32 cellular contexts compared by ENCODE assay signal in the genomic region with DNA sequence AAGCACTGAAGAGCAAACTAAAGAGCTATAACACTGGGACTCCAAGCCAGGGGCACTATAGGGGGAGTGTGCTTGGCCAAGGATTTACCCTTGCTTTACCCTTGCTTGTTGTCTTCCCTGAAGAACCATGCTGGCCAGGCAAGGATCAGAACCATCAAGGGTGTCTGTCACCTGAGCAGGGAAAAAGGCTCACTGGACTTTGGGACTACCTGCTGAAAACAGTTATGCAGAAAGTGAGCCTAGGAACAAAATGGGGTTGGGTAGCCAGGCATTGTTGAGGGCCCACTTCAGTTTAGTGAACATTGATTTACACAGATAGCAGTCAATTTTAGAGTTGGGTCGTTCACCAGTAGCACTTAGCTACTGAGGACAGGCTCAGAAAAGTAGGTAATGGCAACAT. TPM values are rescaled to one million over a fixed set of nuclear protein-coding genes. Genes with fewer than 3 reads are reported as not detected.
"Had no signal": no experiment of that assay in that cellular context is flagged by ENCODE, and none has a peak within 500 bp of the region (broad histone marks: within the 10 kb centered on the region; RNA-seq: fewer than 3 reads in every experiment).

No MANE protein-coding gene starts in this region.

- H3K4me1 ChIP-seq: esophagus squamous epithelium, gastroesophageal sphincter had no signal

- H3K9me3 ChIP-seq: esophagus squamous epithelium had no signal

- H3K4me3 ChIP-seq: coronary artery, dorsolateral prefrontal cortex, esophagus squamous epithelium, gastroesophageal sphincter had no signal

- H3K27ac ChIP-seq: brain microvascular endothelial cell, coronary artery, dorsolateral prefrontal cortex, esophagus squamous epithelium, gastroesophageal sphincter, WERI-Rb-1 had no signal

- H3K27ac Mint-ChIP-seq: activated B cell treated with CpG ODN at 0.5 μM for 24 hours; activated CD8-positive, alpha-beta T cell treated with anti-CD3 and anti-CD28 coated beads for 36 hours; activated naive CD8-positive, alpha-beta T cell; activated T-helper 17 cell treated with anti-CD3 and anti-CD28 coated beads, Interleukin-2, amount 50 U/mL, for 72 hours; dendritic cell treated with granulocyte-macrophage colony-stimulating factor and Interleukin-4, amounts not matched to agents 40 ng/mL and 50 ng/mL, for 4 days; endodermal cell; T-helper 17 cell; T-helper 2 cell treated with Interferon-gamma antibody and Interleukin-4, amounts not matched to agents 5 μg/mL and 100 μg/mL, for 36 hours had no signal

- H3K36me3 Mint-ChIP-seq: activated naive CD8-positive, alpha-beta T cell had no signal

- DNase-seq: activated B cell treated with CpG ODN at 0.5 μM for 24 hours; activated CD4-positive, alpha-beta T cell treated with anti-CD3 and anti-CD28 coated beads for 48 hours; activated CD4-positive, alpha-beta T cell treated with anti-CD3 and anti-CD28 coated beads, Interleukin-2, amount 50 U/mL, for 1 hour; activated CD4-positive, alpha-beta T cell treated with anti-CD3 and anti-CD28 coated beads, Interleukin-2, amount 50 U/mL, for 48 hours; activated CD8-positive, alpha-beta memory T cell treated with anti-CD3 and anti-CD28 coated beads for 24 hours; activated CD8-positive, alpha-beta T cell treated with anti-CD3 and anti-CD28 coated beads for 36 hours; activated effector memory CD4-positive, alpha-beta T cell treated with Interleukin-2 at 50 U/mL for 16 hours; activated gamma-delta T cell treated with Interleukin-2 at 50 U/mL for 16 hours; activated naive CD4-positive, alpha-beta T cell treated with anti-CD3 and anti-CD28 coated beads, Interleukin-2, amount 50 U/mL, for 16 hours; activated naive CD4-positive, alpha-beta T cell treated with Interleukin-2 at 50 U/mL for 16 hours; activated T-cell treated with anti-CD3 and anti-CD28 coated beads, Interleukin-2, amount 50 U/mL, for 4 hours; amniotic stem cell; anterior cingulate cortex; brain microvascular endothelial cell; caudate nucleus; cerebellar nuclear complex; dorsolateral prefrontal cortex; effector memory CD4-positive, alpha-beta T cell; endodermal cell; erythroblast; esophagus squamous epithelium; foreskin melanocyte; T-helper 1 cell; T-helper 17 cell; T1000; WERI-Rb-1 had no signal

- H3K27me3 ChIP-seq: brain microvascular endothelial cell, dorsolateral prefrontal cortex, esophagus squamous epithelium, gastroesophageal sphincter had no signal

- H3K4me3 Mint-ChIP-seq: activated B cell treated with CpG ODN at 0.5 μM for 24 hours; activated CD8-positive, alpha-beta T cell treated with anti-CD3 and anti-CD28 coated beads for 36 hours; activated naive CD8-positive, alpha-beta T cell; activated T-cell treated with anti-CD3 and anti-CD28 coated beads, Interleukin-2, amount 50 U/mL, for 4 hours; activated T-helper 17 cell treated with anti-CD3 and anti-CD28 coated beads, Interleukin-2, amount 50 U/mL, for 72 hours; dendritic cell treated with granulocyte-macrophage colony-stimulating factor and Interleukin-4, amounts not matched to agents 40 ng/mL and 50 ng/mL, for 4 days; endodermal cell; T-helper 17 cell; T-helper 2 cell treated with Interferon-gamma antibody and Interleukin-4, amounts not matched to agents 5 μg/mL and 100 μg/mL, for 36 hours had no signal

- H3K9me3 Mint-ChIP-seq: activated T-helper 17 cell treated with anti-CD3 and anti-CD28 coated beads, Interleukin-2, amount 50 U/mL, for 72 hours; T-helper 2 cell treated with Interferon-gamma antibody and Interleukin-4, amounts not matched to agents 5 μg/mL and 100 μg/mL, for 36 hours had no signal

- H3K36me3 ChIP-seq: brain microvascular endothelial cell, esophagus squamous epithelium, gastroesophageal sphincter, WERI-Rb-1 had no signal

- H3K4me1 Mint-ChIP-seq: activated B cell treated with CpG ODN at 0.5 μM for 24 hours; activated T-helper 17 cell treated with anti-CD3 and anti-CD28 coated beads, Interleukin-2, amount 50 U/mL, for 72 hours; endodermal cell; T-helper 17 cell had no signal

RNA-seq across cellular contexts. Expression of a gene that starts 8.0 kb away (rescaled TPM):
- total RNA-seq: activated B cell treated with CpG ODN at 0.5 μM for 24 hours; activated CD8-positive, alpha-beta T cell treated with anti-CD3 and anti-CD28 coated beads for 36 hours; activated T-helper 17 cell treated with anti-CD3 and anti-CD28 coated beads, Interleukin-2, amount 50 U/mL, for 72 hours had no signal
